ENCODE assay signal across 16 cellular contexts in the genomic region with DNA sequence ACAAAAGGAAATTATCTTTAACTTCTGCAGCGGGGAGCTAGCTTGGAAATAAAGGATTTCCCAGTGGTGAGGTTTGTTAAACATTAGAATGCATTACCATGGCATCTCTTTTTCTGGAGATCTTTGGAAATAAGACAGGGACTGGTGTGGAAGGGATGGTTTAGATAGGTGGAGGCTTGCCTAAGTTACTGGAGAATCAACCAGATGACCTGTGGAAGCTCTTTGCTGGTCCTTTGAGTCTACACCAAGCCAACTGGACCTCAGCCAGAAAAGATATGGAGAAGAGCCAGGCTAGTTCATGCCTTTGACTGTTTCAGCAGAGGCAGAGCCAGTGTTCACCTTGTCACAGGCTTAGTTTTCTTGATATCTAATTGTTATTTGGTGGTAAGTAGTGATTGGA.
DNase-seq lines count a peak whose midpoint lies in the region; ATAC-seq and TF ChIP-seq lines count a peak whose summit lies in the region.
"Had no signal": no experiment of that assay in that cellular context is flagged by ENCODE, and none has a peak within 500 bp of the region (broad histone marks: within the 10 kb centered on the region; RNA-seq: fewer than 3 reads in every experiment).

No MANE protein-coding gene starts in this region.

- DNase-seq in NCI-H2107 treated with DMSO at 0.1 percent for 48 hours (lab: John Stamatoyannopoulos, UW; ENCODE audit: unreplicated experiment) (peak; percentile 38), NCI-H2107 (lab: John Stamatoyannopoulos, UW) (no peak), NCI-H2196 treated with DMSO at 0.1 percent for 48 hours (lab: John Stamatoyannopoulos, UW; ENCODE audit: unreplicated experiment) (peak; percentile 18), cerebellar cortex (ENCODE audit: low spot score) (peak; percentile 22), omental fat pad (ENCODE audit: low spot score) (no peak), 8988T (no peak)
- DNase-seq in activated T-cell treated with anti-CD3 and anti-CD28 coated beads, Interleukin-2, amount 50 U/mL, for 4 hours = no peak
- DNase-seq: activated CD4-positive, alpha-beta T cell treated with anti-CD3 and anti-CD28 coated beads for 48 hours; aorta; Caco-2; NCI-H2227 treated with DMSO at 0.1 percent for 48 hours; Peyer's patch; T-helper 17 cell had no signal

- H3K4me3 Mint-ChIP-seq in activated T-cell treated with anti-CD3 and anti-CD28 coated beads, Interleukin-2, amount 50 U/mL, for 4 hours = no peak overlapping the region
- H3K4me3 Mint-ChIP-seq: activated T-helper 1 cell treated with anti-CD3 and anti-CD28 coated beads, Interleukin-12 subunit alpha, Interleukin-12 subunit beta, Interleukin-2, Interleukin-4 antibody, amounts not matched to agents 30 ng/mL and 10 ng/mL and 1 ng/mL, durations not matched to agents 14 hours and 24 hours and 36 hours; T-helper 17 cell had no signal

- no peak for TF ChIP-seq CTCF in omental fat pad (IDR thresholded peaks at IDR 0.05)

- H3K9me3 Mint-ChIP-seq in activated T-cell treated with anti-CD3 and anti-CD28 coated beads, Interleukin-2, amount 50 U/mL, for 4 hours = no peaks in the 10 kb centered on the region
- H3K9me3 Mint-ChIP-seq: activated T-helper 1 cell treated with anti-CD3 and anti-CD28 coated beads, Interleukin-12 subunit alpha, Interleukin-12 subunit beta, Interleukin-2, Interleukin-4 antibody, amounts not matched to agents 30 ng/mL and 10 ng/mL and 1 ng/mL, durations not matched to agents 14 hours and 24 hours and 36 hours had no signal

- H3K4me1 Mint-ChIP-seq in activated T-cell treated with anti-CD3 and anti-CD28 coated beads, Interleukin-2, amount 50 U/mL, for 4 hours (ENCODE audit: low read depth) = peaks cover 24% of the 10 kb centered on the region

- no peaks in the 10 kb centered on the region for H3K36me3 Mint-ChIP-seq in activated T-cell treated with anti-CD3 and anti-CD28 coated beads, Interleukin-2, amount 50 U/mL, for 4 hours (ENCODE audit: insufficient read depth)

- H3K27me3 Mint-ChIP-seq in activated T-cell treated with anti-CD3 and anti-CD28 coated beads, Interleukin-2, amount 50 U/mL, for 4 hours (ENCODE audit: low read depth) = no peaks in the 10 kb centered on the region
- H3K27me3 Mint-ChIP-seq: T-helper 17 cell had no signal

- ATAC-seq in omental fat pad (ENCODE audit: low FRiP score) = peak; percentile 62
- ATAC-seq in GM19351 (IDR thresholded peaks at IDR 0.05; ENCODE audit: unreplicated experiment) = no peak
- no peak for ATAC-seq in activated T-cell treated with anti-CD3 and anti-CD28 coated beads, Interleukin-2, amount 50 U/mL, for 4 hours
- ATAC-seq: A549, T-helper 17 cell had no signal

Comparison
In these comparisons a context has a peak if more than half of its experiments do, and no peak if none do; other contexts are left out.
1. DNase-seq: peak in NCI-H2107 treated with DMSO at 0.1 percent for 48 hours (single experiment), NCI-H2196 treated with DMSO at 0.1 percent for 48 hours (single experiment) and cerebellar cortex (single experiment); none in NCI-H2107 (single experiment), omental fat pad (single experiment), 8988T (single experiment) and activated T-cell treated with anti-CD3 and anti-CD28 coated beads, Interleukin-2, amount 50 U/mL, for 4 hours (single experiment).